8 cellular contexts compared by ENCODE assay signal in genomic region chr1:99849744-99850457, GRCh38. TPM values are rescaled to one million over a fixed set of nuclear protein-coding genes. Genes with fewer than 3 reads are reported as not detected.
DNase-seq lines count a peak whose midpoint lies in the region; ATAC-seq and TF ChIP-seq lines count a peak whose summit lies in the region.

Gene AGL (plus strand): TSS chr1:99850361. CDS start chr1:99851043, 682 bp downstream.

- no peaks in the 10 kb centered on the region for H3F3A ChIP-seq in DOHH2 (ENCODE audit: control insufficient read depth, insufficient read depth)

- H3K9me3 ChIP-seq in DOHH2 (ENCODE audit: control insufficient read depth, insufficient read depth, low read length) (no peaks in the 10 kb centered on the region), KOPT-K1 (ENCODE audit: insufficient read depth, low read length, poor library complexity, severe bottlenecking) (no peaks in the 10 kb centered on the region), neuron (ENCODE audit: low read length) (no peaks in the 10 kb centered on the region), subcutaneous abdominal adipose tissue (ENCODE audit: control insufficient read depth in 5 of 5, low read length in 5 of 5) (no peaks in the 10 kb centered on the region)

- H3K9me2 ChIP-seq in DOHH2 (replicated peaks; ENCODE audit: control insufficient read depth, low read length) = no peaks in the 10 kb centered on the region

- H3K9ac ChIP-seq in subcutaneous abdominal adipose tissue (ENCODE audit: low read length in 5 of 5) = peak within 1 kb of the TSS; percentile 88 to 95 (median 95)

- ATAC-seq in GM21786 (IDR thresholded peaks at IDR 0.05; ENCODE audit: unreplicated experiment) (peak; percentile 95), foreskin keratinocyte (peak; percentile 98)

- H3K79me2 ChIP-seq in DOHH2 (ENCODE audit: control insufficient read depth, low read length) = peaks cover 18% of the 10 kb centered on the region

- H3K27ac ChIP-seq in DOHH2 (ENCODE audit: low read depth, low read length) (peak within 1 kb of the TSS; percentile 55), KOPT-K1 (ENCODE audit: low read depth, low read length, poor library complexity, severe bottlenecking) (peak within 1 kb of the TSS; percentile 67), foreskin keratinocyte (peak within 1 kb of the TSS; percentile 43), subcutaneous abdominal adipose tissue (ENCODE audit: low read depth, low read length) (peak within 1 kb of the TSS; percentile 84)

- no peak for TF ChIP-seq CTCF in DOHH2 (IDR thresholded peaks at IDR 0.05; ENCODE audit: low read depth, low read length, poor library complexity, severe bottlenecking)
- TF ChIP-seq CTCF in foreskin keratinocyte (conservative IDR thresholded peaks at IDR 0.05) = no peak

- TF ChIP-seq POLR2A in Raji (IDR thresholded peaks at IDR 0.05; ENCODE audit: insufficient read depth, low read depth, low read length) = peak; percentile 94

- peak within 1 kb of the TSS; percentile 88 for H3K4me2 ChIP-seq in DOHH2 (ENCODE audit: low read length)

- H3K4me3 ChIP-seq in DOHH2 (ENCODE audit: low read length) (peak within 1 kb of the TSS; percentile 92), neuron (ENCODE audit: low read length) (peak within 1 kb of the TSS; percentile 69), subcutaneous abdominal adipose tissue (ENCODE audit: low read depth in 1 of 5, low read length in 5 of 5) (peak within 1 kb of the TSS; percentile 83 to 98 (median 97))

- no peaks in the 10 kb centered on the region for H4K20me1 ChIP-seq in DOHH2 (ENCODE audit: control insufficient read depth, insufficient read depth, low read depth, low read length)

- H3K4me1 ChIP-seq in DOHH2 (ENCODE audit: control insufficient read depth, low read length) = peaks cover 26% of the 10 kb centered on the region
- H3K4me1 ChIP-seq in foreskin keratinocyte = peaks cover 14% of the 10 kb centered on the region
- H3K4me1 ChIP-seq in neuron (ENCODE audit: insufficient read depth, low read length) = peaks cover 16% of the 10 kb centered on the region
- peaks cover 0 to 34% (median 27%) of the 10 kb centered on the region in 5 donors for H3K4me1 ChIP-seq in subcutaneous abdominal adipose tissue (ENCODE audit: control insufficient read depth in 5 of 5, insufficient read depth in 5 of 5, low read length in 5 of 5)

- peak; percentile 80 for DNase-seq in activated gamma-delta T cell (lab: John Stamatoyannopoulos, UW)
- DNase-seq in foreskin keratinocyte = peak; percentile 41 to 73

- H3K27me3 ChIP-seq in DOHH2 (ENCODE audit: control insufficient read depth, low read length) (no peaks in the 10 kb centered on the region), foreskin keratinocyte (no peaks in the 10 kb centered on the region), neuron (ENCODE audit: insufficient read depth, low read length) (no peaks in the 10 kb centered on the region), subcutaneous abdominal adipose tissue (ENCODE audit: control insufficient read depth in 5 of 5, insufficient read depth in 4 of 5, low read length in 5 of 5) (no peaks in the 10 kb centered on the region)

- peak within 1 kb of the TSS; percentile 63 for H2AFZ ChIP-seq in neuron (ENCODE audit: low read depth, low read length)

- H3K36me3 ChIP-seq in DOHH2 (ENCODE audit: control insufficient read depth, low read length) (peaks cover 13% of the 10 kb centered on the region), KOPT-K1 (ENCODE audit: insufficient read depth, low read length) (peaks cover 12% of the 10 kb centered on the region), neuron (ENCODE audit: insufficient read depth, low read length) (peaks cover 4% of the 10 kb centered on the region), subcutaneous abdominal adipose tissue (ENCODE audit: control insufficient read depth in 5 of 5, insufficient read depth in 5 of 5, low read length in 5 of 5) (no peaks in the 10 kb centered on the region)

RNA-seq across cellular contexts. Expression of gene AGL, which starts in this region (rescaled TPM):
- total RNA-seq in foreskin keratinocyte = 13.8 and 15.9 TPM in 2 replicates
- polyA plus RNA-seq in foreskin keratinocyte = 2.3 and 3.1 TPM in 2 replicates

Comparison
In these comparisons a context has a peak if more than half of its experiments do, and no peak if none do; other contexts are left out.
1. Peak in every context shown above with its lines: DNase-seq, ATAC-seq, H3K4me3 ChIP-seq and H3K27ac ChIP-seq.